ENCODE assay signal across 1 cellular context in genomic region chr9:122264360-122265264, GRCh38.
TF ChIP-seq lines count a peak whose summit lies in the region.

Gene MRRF, plus strand, starts transcription at chr9:122264882. Its CDS starts 6,010 bp downstream, at chr9:122270892.
Gene RBM18, minus strand, starts transcription at chr9:122264840. Its CDS starts 3,348 bp downstream, at chr9:122261492.

TF ChIP-seq in IMR-90, 13 proteins besides CTCF, POLR2A, EP300 and RAD21:
- no peak for TF ChIP-seq FOS (IDR thresholded peaks at IDR 0.05; ENCODE audit: low read depth, low read length)
- peak; percentile 31 for TF ChIP-seq RCOR1 (IDR thresholded peaks at IDR 0.05; ENCODE audit: insufficient replicate concordance, low read length)
- no peak for TF ChIP-seq CHD1 (IDR thresholded peaks at IDR 0.05; ENCODE audit: low read depth, low read length)
- TF ChIP-seq USF2 (IDR thresholded peaks at IDR 0.05; ENCODE audit: low read depth, low read length) = peak; percentile 55; the same call in 1 of the 2 replicates
- no peak; the same call in 1 of the 2 replicates for TF ChIP-seq SMC3 (IDR thresholded peaks at IDR 0.05; ENCODE audit: low read depth, low read length)
- TF ChIP-seq BHLHE40 (IDR thresholded peaks at IDR 0.05; ENCODE audit: low read depth, low read length) = peak; percentile 83
- no peak for TF ChIP-seq CEBPB (IDR thresholded peaks at IDR 0.05; ENCODE audit: low read depth, low read length)
- peak; percentile 38; the same call in 1 of the 2 replicates for TF ChIP-seq RFX5 (IDR thresholded peaks at IDR 0.05; ENCODE audit: low read depth, low read length)
- peak; percentile 63; the same call in 1 of the 2 replicates for TF ChIP-seq MAZ (IDR thresholded peaks at IDR 0.05; ENCODE audit: borderline replicate concordance, low read depth, low read length)
- no peak for TF ChIP-seq MAFK (IDR thresholded peaks at IDR 0.05; ENCODE audit: low read depth, low read length)
- TF ChIP-seq MXI1 (IDR thresholded peaks at IDR 0.05; ENCODE audit: borderline replicate concordance, low read depth, low read length) = peak; percentile 93
- TF ChIP-seq NFE2L2 (IDR thresholded peaks at IDR 0.05; ENCODE audit: low read depth, low read length) = no peak
- no peak for TF ChIP-seq ELK1 (IDR thresholded peaks at IDR 0.05; ENCODE audit: borderline replicate concordance, low read depth, low read length)
